In the genomic region with DNA sequence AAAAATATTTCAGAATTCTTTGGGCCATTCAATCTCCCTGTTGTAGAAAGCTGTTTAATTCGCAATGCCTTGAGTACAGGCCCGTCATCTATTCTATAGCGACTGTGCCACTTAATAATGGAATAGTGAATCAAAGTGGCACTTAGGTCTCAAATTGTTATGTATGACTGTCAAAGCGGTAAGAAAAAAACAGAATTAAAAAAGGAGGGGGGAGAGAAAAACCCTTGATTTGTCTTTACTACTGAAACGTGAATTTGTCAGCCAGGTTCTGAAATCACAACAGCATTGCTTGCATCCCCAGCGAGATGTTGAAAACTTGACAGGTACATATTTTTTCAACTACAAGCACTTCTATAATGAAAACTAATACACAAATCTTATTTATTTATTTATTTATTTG, we compare ENCODE assay signal across 25 cellular contexts.
"Had no signal": no experiment of that assay in that cellular context is flagged by ENCODE, and none has a peak within 500 bp of the region (broad histone marks: within the 10 kb centered on the region; RNA-seq: fewer than 3 reads in every experiment).

No MANE protein-coding gene starts in this region.

- H3K9me3 ChIP-seq: ovary, psoas muscle, right lobe of liver, sigmoid colon, stomach, thoracic aorta, thyroid gland, tibial nerve, upper lobe of left lung, vagina had no signal

- H3K4me3 ChIP-seq: neural progenitor cell, ovary, psoas muscle, right lobe of liver, sigmoid colon, stomach, thoracic aorta, thyroid gland, tibial nerve, upper lobe of left lung, vagina had no signal

- H3K9ac ChIP-seq: neural progenitor cell, parathyroid adenoma had no signal

- H2AFZ ChIP-seq: neural progenitor cell, parathyroid adenoma had no signal

- DNase-seq: nephron progenitor cell; occipital lobe; ovary; posterior cingulate gyrus; psoas muscle; right cardiac atrium; right lobe of liver; sigmoid colon; small intestine; stimulated activated CD4-positive, alpha-beta T cell treated with anti-CD3 and anti-CD28 coated beads, Interleukin-15, amount 100 ng/mL, for 24 hours; stimulated activated CD4-positive, alpha-beta T cell treated with anti-CD3 and anti-CD28 coated beads, Interleukin-2, amount 100 ng/mL, for 24 hours; stimulated activated CD4-positive, alpha-beta T cell treated with anti-CD3 and anti-CD28 coated beads, Interleukin-2, amount 100 ng/mL, for 48 hours; stimulated activated CD4-positive, alpha-beta T cell treated with anti-CD3 and anti-CD28 coated beads, Interleukin-4, amount 100 ng/mL, for 24 hours; stimulated activated naive B cell treated with anti-CD40 and anti-IgM and Interleukin-4, amounts not matched to agents 10 μg/mL and 1 μg/mL and 100 μg/mL, for 72 hours; stimulated activated naive CD4-positive, alpha-beta T cell treated with Interleukin-2 at 50 U/mL for 16 hours; stomach; thyroid gland; trophoblast cell; upper lobe of left lung had no signal

- FAIRE-seq: urothelium cell line had no signal

- H3K4me2 ChIP-seq: neural progenitor cell had no signal

- H3K36me3 ChIP-seq: neural progenitor cell, ovary, right lobe of liver, sigmoid colon, stomach, thoracic aorta, thyroid gland, tibial nerve, upper lobe of left lung, vagina had no signal

- H3K27me3 ChIP-seq: neural progenitor cell, ovary, right lobe of liver, sigmoid colon, stomach, thyroid gland, tibial nerve, upper lobe of left lung, vagina had no signal

- H3K79me2 ChIP-seq: parathyroid adenoma had no signal

- H3K27ac ChIP-seq: neural progenitor cell, ovary, parathyroid adenoma, psoas muscle, right lobe of liver, sigmoid colon, stomach, thoracic aorta, thyroid gland, tibial nerve, upper lobe of left lung, vagina had no signal
